9 cellular contexts compared by ENCODE assay signal in the genomic region with DNA sequence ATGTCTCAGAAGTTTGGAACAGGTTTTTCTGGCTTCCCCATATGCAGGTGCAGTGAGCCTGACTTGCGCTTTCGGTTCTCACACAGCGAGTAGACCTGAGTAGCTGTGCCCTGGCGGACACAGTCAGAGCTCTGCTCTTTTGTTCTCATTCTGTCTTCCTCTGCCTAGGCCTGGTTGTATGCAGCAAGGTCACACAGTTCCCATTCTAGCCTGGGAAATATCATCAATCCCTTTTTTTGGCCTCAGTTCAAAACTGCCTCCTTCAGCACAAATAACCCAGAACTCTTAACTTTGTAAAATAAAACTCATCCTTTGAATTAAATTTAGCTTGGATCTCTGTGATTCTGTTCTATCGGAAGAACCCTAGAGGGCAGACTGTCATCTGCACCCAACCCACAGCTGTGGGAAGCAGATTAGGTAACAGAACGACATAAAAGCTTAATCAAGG. TPM values are rescaled to one million over a fixed set of nuclear protein-coding genes. Genes with fewer than 3 reads are reported as not detected.
A peak's percentile ranks its signal among the peaks of the same experiment; 100 is the strongest.
DNase-seq lines count a peak whose midpoint lies in the region; ATAC-seq, FAIRE-seq and TF ChIP-seq lines count a peak whose summit lies in the region.
"Had no signal": no experiment of that assay in that cellular context is flagged by ENCODE, and none has a peak within 500 bp of the region (broad histone marks: within the 10 kb centered on the region; RNA-seq: fewer than 3 reads in every experiment).

No MANE protein-coding gene starts in this region.

- H3K4me3 ChIP-seq in pancreas (peak overlapping the region in 2 of 4 donors; percentile 3 to 15), SJCRH30 (no peak overlapping the region)

- no peaks in the 10 kb centered on the region for H3K9me3 Mint-ChIP-seq in endothelial cell (ENCODE audit: unreplicated experiment)

- no peak for TF ChIP-seq CTCF in endothelial cell (IDR thresholded peaks at IDR 0.05; ENCODE audit: unreplicated experiment)
- peak in 2 of 4 donors; percentile 12 to 34 for TF ChIP-seq CTCF in pancreas (IDR thresholded peaks at IDR 0.05)

- intact Hi-C loops in pancreas (cut with DNase I), result no loop called here

- DNase-seq in Ammon's horn (ENCODE audit: low spot score), result peak; percentile 31
- DNase-seq in NCI-H82 (lab: John Stamatoyannopoulos, UW), result peak; percentile 33
- peak; percentile 28 for DNase-seq in endothelial cell (ENCODE audit: low spot score)
- peak; percentile 49 to 68 (median 62) for DNase-seq in pancreas
- DNase-seq in activated effector memory CD4-positive, alpha-beta T cell treated with Interleukin-2 at 50 U/mL for 16 hours, result no peak
- no peak for DNase-seq in SJCRH30

- peaks cover 6% of the 10 kb centered on the region for H3K36me3 Mint-ChIP-seq in endothelial cell (ENCODE audit: low read depth, unreplicated experiment)

- H3K27me3 ChIP-seq in pancreas (no peaks in the 10 kb centered on the region), SJCRH30 (no peaks in the 10 kb centered on the region)

- peak overlapping the region; percentile 95 for H3K27ac Mint-ChIP-seq in endothelial cell (ENCODE audit: unreplicated experiment)
- H3K27ac Mint-ChIP-seq: stimulated activated naive CD8-positive, alpha-beta T cell treated with anti-CD3 and anti-CD28 coated beads, Interleukin-15, Interleukin-2, amounts not matched to agents 100 ng/mL and 50 ng/mL, for 24 hours had no signal

- WGBS in pancreas, 2 donors, result 2 to 7% methylated on average over 6 of the region's 6 CpGs

- H3K4me1 ChIP-seq in pancreas (peaks cover 0 to 9% (median 0%) of the 10 kb centered on the region in 3 donors), SJCRH30 (no peaks in the 10 kb centered on the region)

- ATAC-seq in GM18520 (IDR thresholded peaks at IDR 0.05; ENCODE audit: unreplicated experiment) (peak; percentile 100), HG02973 (IDR thresholded peaks at IDR 0.05; ENCODE audit: unreplicated experiment) (peak; percentile 100), pancreas (peak; percentile 92 to 99 (median 99))

- H3K36me3 ChIP-seq in pancreas, result no peaks in the 10 kb centered on the region
- H3K36me3 ChIP-seq in SJCRH30, result no peaks in the 10 kb centered on the region

- H3K9me3 ChIP-seq in pancreas (no peaks in the 10 kb centered on the region), SJCRH30 (replicated peaks) (no peaks in the 10 kb centered on the region)

- no peak for FAIRE-seq in pancreas (lab: Jason Lieb, UNC)

- H3K27me3 Mint-ChIP-seq in endothelial cell (ENCODE audit: unreplicated experiment), result peaks cover 1% of the 10 kb centered on the region

- H3K4me3 Mint-ChIP-seq in endothelial cell (ENCODE audit: unreplicated experiment), result no peak overlapping the region
- H3K4me3 Mint-ChIP-seq: stimulated activated naive CD8-positive, alpha-beta T cell treated with anti-CD3 and anti-CD28 coated beads, Interleukin-15, Interleukin-2, amounts not matched to agents 100 ng/mL and 50 ng/mL, for 24 hours had no signal

- peaks cover 25% of the 10 kb centered on the region for H3K4me1 Mint-ChIP-seq in endothelial cell (ENCODE audit: unreplicated experiment)

- H3K27ac ChIP-seq in pancreas, result peak overlapping the region in 3 of 4 donors; percentile 14 to 64 (median 63)
- H3K27ac ChIP-seq in SJCRH30, result no peak overlapping the region

RNA-seq across cellular contexts. Expression of a gene that starts 10.2 kb away (rescaled TPM):
- total RNA-seq in endothelial cell (ENCODE audit: unreplicated experiment) (0.15 TPM), pancreas (under 1 TPM in 4 of 6 donors, not detected in 2; 0.18 to 0.56 (median 0.31) TPM)
- polyA plus RNA-seq in pancreas, result 1 to 10 TPM in 1 of 2 donors, under 1 TPM in 1; 0.61 to 2.3 TPM
- not detected in 2 replicates for total RNA-seq in SJCRH30 (2014; rRNA removed; shearing (Covaris generic))

Comparison
In these comparisons a context has a peak if more than half of its experiments do, and no peak if none do; other contexts are left out.
1. DNase-seq: peak in Ammon's horn (single experiment), NCI-H82 (single experiment), endothelial cell (single experiment) and pancreas (6 of 6); none in activated effector memory CD4-positive, alpha-beta T cell treated with Interleukin-2 at 50 U/mL for 16 hours (single experiment) and SJCRH30 (0 of 2).
2. Peak in every context shown above with its lines, with median percentiles within 50 percentile points of each other: ATAC-seq.